In genomic region chr9:111630182-111631070, GRCh38 we compare ENCODE assay signal across 8 cellular contexts. TPM values are rescaled to one million over a fixed set of nuclear protein-coding genes. Genes with fewer than 3 reads are reported as not detected.
DNase-seq lines count a peak whose midpoint lies in the region; ATAC-seq, FAIRE-seq and TF ChIP-seq lines count a peak whose summit lies in the region.

No MANE protein-coding gene starts in this region.

- 4 to 8% (median 8%) methylated on average over 22 of the region's 22 CpGs for WGBS in small intestine, 3 donors

- CTCF ChIA-PET in GM10248 (lab: Yijun Ruan, JAX), result interaction anchor here (3.7 kb wide), 1 partner anchor 9 kb away, joined by 15 read pairs; no protein-coding TSS in a partner anchor

- no peaks in the 10 kb centered on the region for H3K27me3 ChIP-seq in small intestine (ENCODE audit: control insufficient read depth in 2 of 2, insufficient read depth in 2 of 2, low read length in 2 of 2)

- H3K4me1 ChIP-seq in small intestine (ENCODE audit: control insufficient read depth in 2 of 2, insufficient read depth in 1 of 2, low read depth in 1 of 2, low read length in 1 of 2), result peaks cover 9 to 24% of the 10 kb centered on the region in 2 donors

- H3K36me3 ChIP-seq in small intestine (ENCODE audit: control insufficient read depth in 2 of 2, insufficient read depth in 2 of 2, low read length in 2 of 2), result no peaks in the 10 kb centered on the region

- ATAC-seq in activated T-cell treated with anti-CD3 and anti-CD28 coated beads, Interleukin-2, amount 50 U/mL, for 72 hours (replicated peaks in 1 of 2), result peak; percentile 47 to 48
- peak; percentile 27 for ATAC-seq in HG03045 (IDR thresholded peaks at IDR 0.05; ENCODE audit: unreplicated experiment)
- ATAC-seq in left ventricle myocardium superior, result peak; percentile 31

- peaks cover 43% of the 10 kb centered on the region for H3K4me1 Mint-ChIP-seq in activated T-cell treated with anti-CD3 and anti-CD28 coated beads, Interleukin-2, amount 50 U/mL, for 72 hours (ENCODE audit: low read depth)

- no peak for TF ChIP-seq CTCF in WI38 (IDR thresholded peaks at IDR 0.05; ENCODE audit: low read depth, low read length)
- TF ChIP-seq CTCF in GM10248 (IDR thresholded peaks at IDR 0.05; ENCODE audit: control extremely low read depth, extremely low read depth, low read depth, missing control alignments), result no peak

- no peak for FAIRE-seq in small intestine (lab: Jason Lieb, UNC)

- H3K9me3 Mint-ChIP-seq in activated T-cell treated with anti-CD3 and anti-CD28 coated beads, Interleukin-2, amount 50 U/mL, for 72 hours, result no peaks in the 10 kb centered on the region

- H3K4me3 ChIP-seq in WI38 (ENCODE audit: low read depth, low read length), result peak overlapping the region; percentile 90
- peak overlapping the region; percentile 5 to 89 for H3K4me3 ChIP-seq in small intestine (ENCODE audit: low read depth in 1 of 2, low read length in 2 of 2)

- POLR2A ChIA-PET in GM10248 (lab: Yijun Ruan, JAX), result interaction anchor here (0.6 to 1.0 kb wide), 3 partner anchors 26 to 856 kb away, joined by 3 to 7 read pairs (median 3); partner anchors contain the start of gene KIAA1958

- H3K27ac ChIP-seq in small intestine (ENCODE audit: low read depth in 1 of 2, low read length in 1 of 2), result peak overlapping the region; percentile 36 to 37

- H3K36me3 Mint-ChIP-seq in activated T-cell treated with anti-CD3 and anti-CD28 coated beads, Interleukin-2, amount 50 U/mL, for 72 hours (ENCODE audit: insufficient read depth in 2 of 2), result peaks cover 1 to 5% of the 10 kb centered on the region in 2 donors

- DNase-seq in activated T-cell treated with anti-CD3 and anti-CD28 coated beads, Interleukin-2, amount 50 U/mL, for 72 hours, result peak in 1 of 2 donors; percentile 2
- DNase-seq in activated T-cell treated with anti-CD3 and anti-CD28 coated beads for 4 hours (no peak), left ventricle myocardium superior (no peak), small intestine (no peak), GM10248 (ENCODE audit: extremely low spot score) (no peak), G401 (ENCODE audit: low spot score) (no peak)

- H3K27ac Mint-ChIP-seq in activated T-cell treated with anti-CD3 and anti-CD28 coated beads, Interleukin-2, amount 50 U/mL, for 72 hours, result peak overlapping the region; percentile 40

- intact Hi-C loops in left ventricle myocardium superior (cut with micrococcal nuclease), result no loop called here

- in situ Hi-C loops in G401 (cut with HindIII; ENCODE audit: low sequenced_read_pairs), result no loop called here

- H3K27me3 Mint-ChIP-seq in activated T-cell treated with anti-CD3 and anti-CD28 coated beads, Interleukin-2, amount 50 U/mL, for 72 hours (ENCODE audit: low read depth), result no peaks in the 10 kb centered on the region

- H3K4me3 Mint-ChIP-seq in activated T-cell treated with anti-CD3 and anti-CD28 coated beads, Interleukin-2, amount 50 U/mL, for 72 hours, result peak overlapping the region; percentile 85 to 92

- no peaks in the 10 kb centered on the region for H3K9me3 ChIP-seq in small intestine (ENCODE audit: control insufficient read depth, low read depth)

RNA-seq across cellular contexts. Expression of gene DNAJC25, which starts 0.7 kb away (rescaled TPM):
- 1 to 10 TPM; 3.6 to 5.4 TPM for total RNA-seq in activated T-cell treated with anti-CD3 and anti-CD28 coated beads, Interleukin-2, amount 50 U/mL, for 72 hours
- total RNA-seq in left ventricle myocardium superior, result 5.3 TPM
- polyA plus RNA-seq in small intestine, result 1 to 10 TPM; 2.7 to 8.7 (median 5.6) TPM
- total RNA-seq in G401 (2014; rRNA removed; shearing (Covaris generic)), result 8.7 and 11.4 TPM in 2 replicates

RNA-seq across cellular contexts. Expression of gene GNG10, which starts 31.0 kb away (rescaled TPM):
- 10 to 100 TPM; 17.2 to 24.7 TPM for total RNA-seq in activated T-cell treated with anti-CD3 and anti-CD28 coated beads, Interleukin-2, amount 50 U/mL, for 72 hours
- 26.6 TPM for total RNA-seq in left ventricle myocardium superior
- polyA plus RNA-seq in small intestine, result 10 to 100 TPM; 28.1 to 42.0 (median 39.4) TPM
- total RNA-seq in G401 (2014; rRNA removed; shearing (Covaris generic)), result 198 and 218 TPM in 2 replicates

RNA-seq across cellular contexts. Expression of gene PTGR1, which starts 31.0 kb away (rescaled TPM):
- total RNA-seq in activated T-cell treated with anti-CD3 and anti-CD28 coated beads, Interleukin-2, amount 50 U/mL, for 72 hours, result 1 to 10 TPM; 1.3 to 3.0 TPM
- total RNA-seq in left ventricle myocardium superior, result 46.8 TPM
- 1,000 to 10,000 TPM in 1 of 3 donors, 100 to 1,000 TPM in 2; 128 to 1,002 (median 433) TPM for polyA plus RNA-seq in small intestine
- total RNA-seq in G401 (2014; rRNA removed; shearing (Covaris generic)), result 2.4 and 3.0 TPM in 2 replicates

Comparison
In these comparisons a context has a peak if more than half of its experiments do, and no peak if none do; other contexts are left out.
1. RNA of gene PTGR1, which starts 31.0 kb away (total RNA-seq): 46.8 TPM in left ventricle myocardium superior (single experiment); 1.3 to 3.0 TPM in activated T-cell treated with anti-CD3 and anti-CD28 coated beads, Interleukin-2, amount 50 U/mL, for 72 hours and 2.4 to 3.0 TPM in G401; every median in the first group is over 10 times any median in the second.
2. Peak in every context shown above with its lines, with median percentiles within 50 percentile points of each other: ATAC-seq.